Comparison of ENCODE assay signal across 8 cellular contexts in genomic region chr12:49331360-49332222, GRCh38.
DNase-seq lines count a peak whose midpoint lies in the region; ATAC-seq lines count a peak whose summit lies in the region.

No MANE protein-coding gene starts in this region.

- DNase-seq in NCI-H2171 treated with DMSO at 0.1 percent for 48 hours (lab: John Stamatoyannopoulos, UW), result peak; percentile 35
- DNase-seq in NCI-H2171 (lab: John Stamatoyannopoulos, UW), result no peak
- peak; percentile 13 for DNase-seq in NCI-H1105 treated with DMSO at 0.1 percent for 48 hours (lab: John Stamatoyannopoulos, UW)
- DNase-seq in astrocyte of the hippocampus (ENCODE audit: low read depth, low spot score), result peak; percentile 90
- peak in 41 of 51 donors; percentile 1 to 75 (median 37) for DNase-seq in hypothalamus (lab: John Stamatoyannopoulos, UW)
- DNase-seq in skeletal muscle cell (ENCODE audit: low read depth), result peak; percentile 38
- no peak for DNase-seq in NCI-H345 treated with DMSO at 0.1 percent for 48 hours (lab: John Stamatoyannopoulos, UW; ENCODE audit: unreplicated experiment)

- no peak overlapping the region for H3K4me3 ChIP-seq in skeletal muscle cell (ENCODE audit: low read depth, low read length)

- no peak for ATAC-seq in GM21619 (IDR thresholded peaks at IDR 0.05; ENCODE audit: unreplicated experiment)

Comparison
In these comparisons a context has a peak if more than half of its experiments do, and no peak if none do; other contexts are left out.
1. DNase-seq: peak in NCI-H2171 treated with DMSO at 0.1 percent for 48 hours (single experiment), NCI-H1105 treated with DMSO at 0.1 percent for 48 hours (single experiment), astrocyte of the hippocampus (single experiment), hypothalamus (41 of 51) and skeletal muscle cell (single experiment); none in NCI-H2171 (single experiment) and NCI-H345 treated with DMSO at 0.1 percent for 48 hours (single experiment).